In the genomic region with DNA sequence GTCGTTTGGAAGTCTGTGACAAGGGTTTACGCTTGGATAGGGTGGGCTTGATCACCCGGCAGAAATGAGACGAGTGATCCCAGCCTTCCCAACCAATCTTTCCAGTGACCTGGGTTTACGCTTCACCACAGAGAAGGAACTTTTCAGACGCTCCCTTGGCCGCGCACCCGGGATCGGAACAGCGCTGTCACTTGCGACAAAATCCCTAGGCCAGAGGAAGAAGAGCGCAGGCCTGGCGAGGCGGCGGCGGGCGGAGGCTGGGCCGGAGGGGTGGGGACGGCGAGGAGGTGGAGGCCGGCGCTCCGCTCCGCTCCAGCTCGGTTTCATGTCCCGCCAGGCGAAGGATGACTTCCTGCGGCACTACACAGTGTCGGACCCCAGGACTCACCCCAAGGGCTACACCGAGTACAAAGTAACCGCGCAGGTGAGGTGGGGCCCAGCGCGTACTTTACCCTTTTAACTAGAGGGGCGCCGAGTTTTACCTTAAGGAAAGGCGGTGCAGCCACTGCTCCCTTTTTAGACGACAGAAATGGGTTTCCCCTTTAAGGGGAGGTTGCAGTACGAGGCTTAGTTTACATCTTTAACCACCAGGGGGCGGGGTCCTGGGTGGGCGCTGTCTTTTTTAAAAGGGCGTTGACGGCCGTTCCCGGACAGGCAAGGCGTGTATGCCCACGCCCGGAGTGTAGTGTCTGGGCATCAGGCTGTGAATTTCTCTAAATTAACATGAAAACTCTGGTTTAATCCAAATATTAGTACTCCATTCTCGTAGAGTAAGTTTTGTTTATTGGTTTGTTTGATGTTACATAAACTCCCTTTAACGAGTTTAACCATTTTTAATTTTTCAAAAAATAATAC, we compare ENCODE assay signal across 1 cellular context.
TF ChIP-seq lines count a peak whose summit lies in the region.

A gene with protein sequence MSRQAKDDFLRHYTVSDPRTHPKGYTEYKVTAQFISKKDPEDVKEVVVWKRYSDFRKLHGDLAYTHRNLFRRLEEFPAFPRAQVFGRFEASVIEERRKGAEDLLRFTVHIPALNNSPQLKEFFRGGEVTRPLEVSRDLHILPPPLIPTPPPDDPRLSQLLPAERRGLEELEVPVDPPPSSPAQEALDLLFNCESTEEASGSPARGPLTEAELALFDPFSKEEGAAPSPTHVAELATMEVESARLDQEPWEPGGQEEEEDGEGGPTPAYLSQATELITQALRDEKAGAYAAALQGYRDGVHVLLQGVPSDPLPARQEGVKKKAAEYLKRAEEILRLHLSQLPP (plus strand): TSS at position 227 of the 855 bp plus-strand sequence. CDS start 99 bp downstream, at position 326.

TF ChIP-seq in A549, 52 proteins besides CTCF, POLR2A, EP300 and RAD21 (continued from another document):
- TF ChIP-seq, protein P1, sequence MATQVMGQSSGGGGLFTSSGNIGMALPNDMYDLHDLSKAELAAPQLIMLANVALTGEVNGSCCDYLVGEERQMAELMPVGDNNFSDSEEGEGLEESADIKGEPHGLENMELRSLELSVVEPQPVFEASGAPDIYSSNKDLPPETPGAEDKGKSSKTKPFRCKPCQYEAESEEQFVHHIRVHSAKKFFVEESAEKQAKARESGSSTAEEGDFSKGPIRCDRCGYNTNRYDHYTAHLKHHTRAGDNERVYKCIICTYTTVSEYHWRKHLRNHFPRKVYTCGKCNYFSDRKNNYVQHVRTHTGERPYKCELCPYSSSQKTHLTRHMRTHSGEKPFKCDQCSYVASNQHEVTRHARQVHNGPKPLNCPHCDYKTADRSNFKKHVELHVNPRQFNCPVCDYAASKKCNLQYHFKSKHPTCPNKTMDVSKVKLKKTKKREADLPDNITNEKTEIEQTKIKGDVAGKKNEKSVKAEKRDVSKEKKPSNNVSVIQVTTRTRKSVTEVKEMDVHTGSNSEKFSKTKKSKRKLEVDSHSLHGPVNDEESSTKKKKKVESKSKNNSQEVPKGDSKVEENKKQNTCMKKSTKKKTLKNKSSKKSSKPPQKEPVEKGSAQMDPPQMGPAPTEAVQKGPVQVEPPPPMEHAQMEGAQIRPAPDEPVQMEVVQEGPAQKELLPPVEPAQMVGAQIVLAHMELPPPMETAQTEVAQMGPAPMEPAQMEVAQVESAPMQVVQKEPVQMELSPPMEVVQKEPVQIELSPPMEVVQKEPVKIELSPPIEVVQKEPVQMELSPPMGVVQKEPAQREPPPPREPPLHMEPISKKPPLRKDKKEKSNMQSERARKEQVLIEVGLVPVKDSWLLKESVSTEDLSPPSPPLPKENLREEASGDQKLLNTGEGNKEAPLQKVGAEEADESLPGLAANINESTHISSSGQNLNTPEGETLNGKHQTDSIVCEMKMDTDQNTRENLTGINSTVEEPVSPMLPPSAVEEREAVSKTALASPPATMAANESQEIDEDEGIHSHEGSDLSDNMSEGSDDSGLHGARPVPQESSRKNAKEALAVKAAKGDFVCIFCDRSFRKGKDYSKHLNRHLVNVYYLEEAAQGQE (IDR thresholded peaks at IDR 0.05), result no peak; the same call in 1 of the 2 replicates
- TF ChIP-seq RFX5 (IDR thresholded peaks at IDR 0.05) (no peak), FOSB (CRISPR knock-in tag; IDR thresholded peaks at IDR 0.05) (no peak), KDM1A (IDR thresholded peaks at IDR 0.05; ENCODE audit: low read depth) (no peak), TFCP2L1 (CRISPR knock-in tag; IDR thresholded peaks at IDR 0.05) (0 out of 2 replicates have a peak, but pooled peaks have one; percentile 45), HOXA7 (CRISPR knock-in tag; IDR thresholded peaks at IDR 0.05) (no peak), MAZ (IDR thresholded peaks at IDR 0.05; ENCODE audit: borderline replicate concordance, low read depth, low read length) (0 out of 2 replicates have a peak, but pooled peaks have one; percentile 38), RCOR1 (IDR thresholded peaks at IDR 0.05; ENCODE audit: low read depth, low read length) (no peak), FOXS1 (CRISPR knock-in tag; IDR thresholded peaks at IDR 0.05) (no peak), TP53 (CRISPR knock-in tag; IDR thresholded peaks at IDR 0.05) (no peak), CBX2 (IDR thresholded peaks at IDR 0.05; ENCODE audit: borderline replicate concordance, low read depth) (no peak), RNF2 (IDR thresholded peaks at IDR 0.05; ENCODE audit: borderline replicate concordance, low read depth) (peak; percentile 37; the same call in 1 of the 2 replicates), HOXB5 (CRISPR knock-in tag; IDR thresholded peaks at IDR 0.05) (no peak)
- TF ChIP-seq, protein P2, sequence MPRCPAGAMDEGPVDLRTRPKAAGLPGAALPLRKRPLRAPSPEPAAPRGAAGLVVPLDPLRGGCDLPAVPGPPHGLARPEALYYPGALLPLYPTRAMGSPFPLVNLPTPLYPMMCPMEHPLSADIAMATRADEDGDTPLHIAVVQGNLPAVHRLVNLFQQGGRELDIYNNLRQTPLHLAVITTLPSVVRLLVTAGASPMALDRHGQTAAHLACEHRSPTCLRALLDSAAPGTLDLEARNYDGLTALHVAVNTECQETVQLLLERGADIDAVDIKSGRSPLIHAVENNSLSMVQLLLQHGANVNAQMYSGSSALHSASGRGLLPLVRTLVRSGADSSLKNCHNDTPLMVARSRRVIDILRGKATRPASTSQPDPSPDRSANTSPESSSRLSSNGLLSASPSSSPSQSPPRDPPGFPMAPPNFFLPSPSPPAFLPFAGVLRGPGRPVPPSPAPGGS (IDR thresholded peaks at IDR 0.05), result peak; percentile 74; the same call in 1 of the 3 replicates
- TF ChIP-seq, protein P3, sequence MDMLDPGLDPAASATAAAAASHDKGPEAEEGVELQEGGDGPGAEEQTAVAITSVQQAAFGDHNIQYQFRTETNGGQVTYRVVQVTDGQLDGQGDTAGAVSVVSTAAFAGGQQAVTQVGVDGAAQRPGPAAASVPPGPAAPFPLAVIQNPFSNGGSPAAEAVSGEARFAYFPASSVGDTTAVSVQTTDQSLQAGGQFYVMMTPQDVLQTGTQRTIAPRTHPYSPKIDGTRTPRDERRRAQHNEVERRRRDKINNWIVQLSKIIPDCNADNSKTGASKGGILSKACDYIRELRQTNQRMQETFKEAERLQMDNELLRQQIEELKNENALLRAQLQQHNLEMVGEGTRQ (IDR thresholded peaks at IDR 0.05), result no peak
